21 cellular contexts compared by ENCODE assay signal in genomic region chr11:111569476-111569875, GRCh38. TPM values are rescaled to one million over a fixed set of nuclear protein-coding genes. Genes with fewer than 3 reads are reported as not detected.
DNase-seq lines count a peak whose midpoint lies in the region; ATAC-seq, FAIRE-seq and TF ChIP-seq lines count a peak whose summit lies in the region.
"Had no signal": no experiment of that assay in that cellular context is flagged by ENCODE, and none has a peak within 500 bp of the region (broad histone marks: within the 10 kb centered on the region; RNA-seq: fewer than 3 reads in every experiment).

No MANE protein-coding gene starts in this region.

- DNase-seq in EH (ENCODE audit: low read depth) (peak; percentile 57), HTR-8/SVneo (ENCODE audit: insufficient read length, low spot score) (no peak), astrocyte (ENCODE audit: low read depth) (peak; percentile 41), tibial nerve (ENCODE audit: low spot score in 2 of 2) (no peak), gastrocnemius medialis (no peak), SKM-1 (lab: John Stamatoyannopoulos, UW; ENCODE audit: unreplicated experiment) (no peak), DMS 273 (lab: John Stamatoyannopoulos, UW; ENCODE audit: unreplicated experiment) (no peak)
- DNase-seq: ACHN; CD4-positive, alpha-beta memory T cell; DMS79 treated with DMSO at 0.1 percent for 48 hours; HCEC 1CT; KG1 had no signal

- H4K20me1 ChIP-seq in astrocyte (ENCODE audit: insufficient read depth, low read length) = no peaks in the 10 kb centered on the region
- H4K20me1 ChIP-seq: BLaER1 had no signal

- WGBS in tibial nerve, 2 donors = 35 to 38% methylated on average over 4 of the region's 4 CpGs

- in situ Hi-C loops in gastrocnemius medialis (cut with MboI; ENCODE audit: low sequenced_read_pairs in 4 of 4) = loop anchor here in 2 of 4 donors (5.0 to 10.0 kb wide), 3 partner anchors 205 to 275 kb away; no protein-coding TSS in a partner anchor

- intact Hi-C loops in gastrocnemius medialis (cut with DNase I; ENCODE audit: low total_unique reads) = no loop called here

- H3K79me2 ChIP-seq in astrocyte (ENCODE audit: insufficient read depth, low read length) = no peaks in the 10 kb centered on the region

- H3K27me3 ChIP-seq in astrocyte (ENCODE audit: insufficient read depth, low read length) = no peaks in the 10 kb centered on the region
- H3K27me3 ChIP-seq in tibial nerve = no peaks in the 10 kb centered on the region
- H3K27me3 ChIP-seq in gastrocnemius medialis = no peaks in the 10 kb centered on the region
- H3K27me3 ChIP-seq: BLaER1 had no signal

- H3K36me3 ChIP-seq in astrocyte (ENCODE audit: insufficient read depth, low read length) (no peaks in the 10 kb centered on the region), tibial nerve (no peaks in the 10 kb centered on the region), gastrocnemius medialis (no peaks in the 10 kb centered on the region)
- H3K36me3 ChIP-seq: BLaER1 had no signal

- TF ChIP-seq POLR2A in tibial nerve (IDR thresholded peaks at IDR 0.05) = no peak
- TF ChIP-seq POLR2A in gastrocnemius medialis (IDR thresholded peaks at IDR 0.05) = no peak

- no peaks in the 10 kb centered on the region for H3K4me1 Mint-ChIP-seq in astrocyte (ENCODE audit: low read depth, unreplicated experiment)
- H3K4me1 Mint-ChIP-seq: CD4-positive, alpha-beta memory T cell had no signal

- H3K9me3 Mint-ChIP-seq in astrocyte (ENCODE audit: unreplicated experiment) = no peaks in the 10 kb centered on the region
- H3K9me3 Mint-ChIP-seq: CD14-positive monocyte; CD4-positive, alpha-beta memory T cell; GM23338 had no signal

- ATAC-seq in gastrocnemius medialis = no peak
- ATAC-seq: GM23338, HepG2 had no signal

- TF ChIP-seq EP300 in tibial nerve (IDR thresholded peaks at IDR 0.05) = no peak

- no peak overlapping the region for H3K4me3 ChIP-seq in astrocyte (ENCODE audit: insufficient read depth, low read depth, low read length)
- H3K4me3 ChIP-seq in tibial nerve = no peak overlapping the region
- H3K4me3 ChIP-seq in gastrocnemius medialis = no peak overlapping the region
- H3K4me3 ChIP-seq: BLaER1, GM23338 had no signal

- no peak overlapping the region for H3K27ac Mint-ChIP-seq in astrocyte (ENCODE audit: unreplicated experiment)
- H3K27ac Mint-ChIP-seq: CD14-positive monocyte; CD4-positive, alpha-beta memory T cell; GM23338 had no signal

- no peak for TF ChIP-seq CTCF in astrocyte (IDR thresholded peaks at IDR 0.05; ENCODE audit: insufficient read depth, low read depth, low read length)
- TF ChIP-seq CTCF in tibial nerve (IDR thresholded peaks at IDR 0.05) = no peak
- TF ChIP-seq CTCF in gastrocnemius medialis (IDR thresholded peaks at IDR 0.05 in 4 of 5, conservative IDR thresholded peaks at IDR 0.05 in 1 of 5) = no peak

- H3K9ac ChIP-seq in astrocyte (ENCODE audit: low read length) = no peak overlapping the region
- H3K9ac ChIP-seq: BLaER1 had no signal

- H3K4me3 Mint-ChIP-seq in astrocyte (ENCODE audit: unreplicated experiment) = no peak overlapping the region
- H3K4me3 Mint-ChIP-seq: CD14-positive monocyte; CD4-positive, alpha-beta memory T cell; GM23338 had no signal

- H3K36me3 Mint-ChIP-seq in astrocyte (ENCODE audit: low read depth, unreplicated experiment) = no peaks in the 10 kb centered on the region
- H3K36me3 Mint-ChIP-seq: CD14-positive monocyte; CD4-positive, alpha-beta memory T cell had no signal

- peaks cover 14% of the 10 kb centered on the region for H3K4me1 ChIP-seq in astrocyte (ENCODE audit: insufficient read depth, low read length)
- H3K4me1 ChIP-seq in tibial nerve = peaks cover 0 to 26% (median 6%) of the 10 kb centered on the region in 4 donors
- peaks cover 10 to 12% of the 10 kb centered on the region in 2 donors for H3K4me1 ChIP-seq in gastrocnemius medialis

- no peak overlapping the region for H3K4me2 ChIP-seq in astrocyte (ENCODE audit: low read length)
- H3K4me2 ChIP-seq: BLaER1, GM23338 had no signal

- FAIRE-seq in HTR-8/SVneo (lab: Jason Lieb, UNC) (peak; percentile 93), astrocyte (lab: Jason Lieb, UNC) (no peak)
- FAIRE-seq: A204.1, G401.6, GM12892, GM18507, H54, HepG2 had no signal

- H2AFZ ChIP-seq in astrocyte (ENCODE audit: low read depth, low read length) = no peak overlapping the region
- H2AFZ ChIP-seq: GM23338 had no signal

- peaks cover 2% of the 10 kb centered on the region for H3K27me3 Mint-ChIP-seq in astrocyte (ENCODE audit: low read depth, unreplicated experiment)

- H3K9me3 ChIP-seq in astrocyte (ENCODE audit: insufficient read depth, low read depth, low read length) (no peaks in the 10 kb centered on the region), tibial nerve (no peaks in the 10 kb centered on the region), gastrocnemius medialis (no peaks in the 10 kb centered on the region)
- H3K9me3 ChIP-seq: BLaER1 had no signal

- no peak overlapping the region for H3K27ac ChIP-seq in astrocyte (ENCODE audit: low read depth, low read length)
- peak overlapping the region in 3 of 4 donors; percentile 12 to 57 (median 41) for H3K27ac ChIP-seq in tibial nerve
- no peak overlapping the region for H3K27ac ChIP-seq in gastrocnemius medialis
- H3K27ac ChIP-seq: BLaER1 had no signal

RNA-seq across cellular contexts. Expression of gene LAYN, which starts 29.0 kb away (rescaled TPM):
- total RNA-seq in astrocyte (47.5 and 54.5 TPM in 2 replicates), tibial nerve (10 to 100 TPM in 1 of 4 donors, 1 to 10 TPM in 3; 4.6 to 20.1 (median 5.2) TPM), gastrocnemius medialis (1 to 10 TPM in 1 of 4 donors, under 1 TPM in 2, not detected in 1; 0.46 to 3.7 (median 0.72) TPM)
- total RNA-seq: CD4-positive, alpha-beta memory T cell; HepG2 had no signal

RNA-seq across cellular contexts. Expression of gene SIK2, which starts 32.8 kb away (rescaled TPM):
- total RNA-seq in astrocyte (14.3 and 15.0 TPM in 2 replicates), tibial nerve (10 to 100 TPM; 19.7 to 27.6 (median 24.1) TPM), gastrocnemius medialis (10 to 100 TPM; 16.5 to 98.7 (median 43.8) TPM)

RNA-seq across cellular contexts. Expression of gene HOATZ, which starts 54.9 kb away (rescaled TPM):
- 0.43 TPM in 2 replicates for total RNA-seq in astrocyte
- total RNA-seq in tibial nerve = not detected
- total RNA-seq in gastrocnemius medialis = not detected
- total RNA-seq: CD4-positive, alpha-beta memory T cell; GM23338; HepG2 had no signal

RNA-seq across cellular contexts. Expression of gene BTG4, which starts 57.3 kb away (rescaled TPM):
- total RNA-seq in astrocyte = 0.50 and 0.55 TPM in 2 replicates
- total RNA-seq in tibial nerve = not detected
- total RNA-seq in gastrocnemius medialis = not detected
- total RNA-seq: CD4-positive, alpha-beta memory T cell; HepG2 had no signal

Comparison
In these comparisons a context has a peak if more than half of its experiments do, and no peak if none do; other contexts are left out.
1. DNase-seq: peak in EH (single experiment) and astrocyte (single experiment); none in HTR-8/SVneo (single experiment), tibial nerve (0 of 2), gastrocnemius medialis (0 of 2), SKM-1 (single experiment) and DMS 273 (single experiment).
2. H3K27ac ChIP-seq: peak in tibial nerve (3 of 4); none in astrocyte (single experiment) and gastrocnemius medialis (0 of 4).